In the genomic region with DNA sequence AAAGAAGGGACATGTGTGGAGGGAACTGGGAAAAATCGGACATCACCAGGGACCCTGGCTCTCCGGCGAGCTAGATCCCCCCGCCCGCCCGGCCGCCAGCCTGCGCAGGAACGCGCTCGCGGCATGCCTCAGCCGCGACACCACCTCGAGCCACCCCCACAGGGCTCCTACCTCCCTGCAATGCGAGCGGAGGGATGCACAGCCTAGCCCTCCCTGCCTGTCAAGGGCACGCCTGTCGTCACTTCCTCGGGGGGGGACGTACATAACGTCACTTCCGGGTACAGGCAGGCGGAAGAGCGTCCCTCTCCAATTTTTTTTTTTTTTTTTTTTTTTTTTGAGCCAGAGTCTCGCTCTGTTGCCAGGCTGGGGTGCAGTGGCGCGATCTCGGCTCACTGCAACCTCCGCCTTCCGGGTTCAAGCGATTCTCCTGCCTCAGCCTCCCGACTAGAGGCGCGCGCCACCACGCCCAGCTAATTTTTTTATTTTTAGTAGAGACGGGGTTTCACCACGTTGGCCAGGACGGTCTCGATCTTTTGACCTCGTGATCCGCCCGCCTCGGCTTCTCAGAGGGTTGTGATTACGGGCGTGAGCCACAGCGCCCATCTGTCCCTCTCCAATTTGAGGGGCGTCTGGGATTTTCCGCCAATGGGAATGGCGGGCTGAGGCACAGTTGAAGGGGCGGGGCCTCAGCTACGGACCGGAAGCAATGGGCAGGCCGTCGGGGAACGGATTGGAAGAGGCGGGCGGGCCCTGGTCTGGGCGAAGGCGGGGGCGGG, we compare ENCODE assay signal across 8 cellular contexts.
DNase-seq lines count a peak whose midpoint lies in the region; ATAC-seq lines count a peak whose summit lies in the region.

A gene with protein sequence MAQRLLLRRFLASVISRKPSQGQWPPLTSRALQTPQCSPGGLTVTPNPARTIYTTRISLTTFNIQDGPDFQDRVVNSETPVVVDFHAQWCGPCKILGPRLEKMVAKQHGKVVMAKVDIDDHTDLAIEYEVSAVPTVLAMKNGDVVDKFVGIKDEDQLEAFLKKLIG (minus strand): TSS at position 248 of the 776 bp plus-strand sequence. CDS start 803 bp downstream, outside the sequence.

- ATAC-seq in HG03442 (IDR thresholded peaks at IDR 0.05; ENCODE audit: unreplicated experiment), result peak; percentile 80

- DNase-seq in AML-193 (lab: John Stamatoyannopoulos, UW), result peak; percentile 86 to 87
- DNase-seq in GM19238 (ENCODE audit: insufficient read length, low spot score), result peak; percentile 97
- peak; percentile 83 for DNase-seq in NCI-H524 treated with DMSO at 0.1 percent for 48 hours (lab: John Stamatoyannopoulos, UW)
- DNase-seq in activated CD4-positive, alpha-beta T cell treated with anti-CD3 and anti-CD28 coated beads for 4 hours, result peak; percentile 95
- peak; percentile 96 for DNase-seq in kidney tubule cell (ENCODE audit: low spot score)
- DNase-seq in stimulated activated CD4-positive, alpha-beta T cell treated with anti-CD3 and anti-CD28 coated beads, Interleukin-1b, Interleukin-23, amount 100 ng/mL, for 24 hours (ENCODE audit: low read depth in 4 of 4, low spot score in 1 of 4), result peak; percentile 92 to 96 (median 94)

- H3K27ac ChIP-seq in cingulate gyrus (ENCODE audit: low read depth, low read length), result peak within 1 kb of the TSS; percentile 98

Comparison
In these comparisons a context has a peak if more than half of its experiments do, and no peak if none do; other contexts are left out.
1. Peak in every context shown above with its lines: DNase-seq, ATAC-seq and H3K27ac ChIP-seq.